Comparison of ENCODE assay signal across 9 cellular contexts in the genomic region with DNA sequence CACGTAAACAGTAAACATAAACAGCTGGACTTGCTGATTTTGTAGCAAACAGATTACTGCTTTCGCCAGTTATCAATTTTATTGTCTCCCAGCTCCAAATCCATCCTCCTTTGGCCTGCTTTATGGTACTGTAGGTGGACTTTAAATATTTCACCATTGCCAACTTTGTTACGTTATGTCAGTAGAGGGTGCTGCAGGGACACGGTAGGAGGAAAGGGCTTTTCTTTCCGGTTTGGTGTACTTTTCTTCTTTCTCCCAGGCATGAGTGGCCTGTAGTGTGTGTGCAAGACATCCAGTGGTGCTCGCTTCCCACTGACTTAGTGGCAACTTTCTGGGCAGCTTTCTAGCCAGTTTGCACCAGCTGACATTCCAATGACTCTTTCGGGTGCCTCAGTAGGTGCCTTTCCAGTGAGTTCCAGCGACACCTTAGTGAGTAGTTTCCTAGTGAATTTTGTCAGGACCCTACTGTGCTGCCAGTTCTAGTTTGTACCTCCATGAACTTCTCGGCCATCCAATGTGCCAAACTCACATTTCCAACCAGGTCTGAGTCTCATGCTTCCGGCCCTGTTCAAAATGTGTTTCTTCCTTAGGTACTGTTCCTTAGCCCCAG.
DNase-seq lines count a peak whose midpoint lies in the region; ATAC-seq, FAIRE-seq and TF ChIP-seq lines count a peak whose summit lies in the region.
"Had no signal": no experiment of that assay in that cellular context is flagged by ENCODE, and none has a peak within 500 bp of the region (broad histone marks: within the 10 kb centered on the region; RNA-seq: fewer than 3 reads in every experiment).

No MANE protein-coding gene starts in this region.

- 3% methylated on average over 10 of the region's 10 CpGs for WGBS in A549 (ENCODE audit: missing lambda C conversion rate)

- intact Hi-C loops in colonic mucosa (cut with DNase I): loop anchor here (5.0 kb wide), 2 partner anchors 449 to 1529 kb away; no protein-coding TSS in a partner anchor
- intact Hi-C loops in uterus (cut with DNase I; ENCODE audit: low total_unique reads): no loop called here

- H3K9ac ChIP-seq in colonic mucosa (ENCODE audit: low read depth in 2 of 2, low read length in 2 of 2): no peak overlapping the region

- H3K27ac ChIP-seq in A549 (no peak overlapping the region), colonic mucosa (no peak overlapping the region), uterus (no peak overlapping the region)

- no peak overlapping the region for H3K4me3 ChIP-seq in A549
- no peak overlapping the region for H3K4me3 ChIP-seq in colonic mucosa
- H3K4me3 ChIP-seq in retinal pigment epithelial cell (ENCODE audit: low read length): no peak overlapping the region
- H3K4me3 ChIP-seq in uterus: no peak overlapping the region

- TF ChIP-seq EP300 in A549 (IDR thresholded peaks at IDR 0.05): no peak

- FAIRE-seq in A549 (lab: Jason Lieb, UNC) (no peak), GM18507 (lab: Jason Lieb, UNC) (peak; percentile 70)
- FAIRE-seq: endometrium had no signal

- POLR2A ChIA-PET in A549 (lab: Yijun Ruan, JAX): no interaction called here

- TF ChIP-seq RAD21 in A549 (conservative IDR thresholded peaks at IDR 0.05 in 1 of 2, IDR thresholded peaks at IDR 0.05 in 1 of 2): peak; percentile 37 to 61; a peak in 3 of 5 replicates

- H3K27me3 ChIP-seq in colonic mucosa (no peaks in the 10 kb centered on the region), uterus (no peaks in the 10 kb centered on the region)

- H3K9me3 ChIP-seq in A549: no peaks in the 10 kb centered on the region; the same call in 2 of the 3 replicates
- H3K9me3 ChIP-seq in colonic mucosa: no peaks in the 10 kb centered on the region
- H3K9me3 ChIP-seq in uterus: no peaks in the 10 kb centered on the region

- TF ChIP-seq POLR2A in A549 (IDR thresholded peaks at IDR 0.05; ENCODE audit: low read length) (no peak), uterus (IDR thresholded peaks at IDR 0.05) (no peak)

- CTCF ChIA-PET in A549 (lab: Yijun Ruan, JAX): interaction anchor here (0.8 to 1.1 kb wide), 3 partner anchors 338 to 1528 kb away, joined by 3 read pairs; no protein-coding TSS in a partner anchor

- H3K36me3 ChIP-seq in colonic mucosa: no peaks in the 10 kb centered on the region
- no peaks in the 10 kb centered on the region for H3K36me3 ChIP-seq in uterus

- peak in 1 of 2 experiments; percentile 65; a peak in 4 of 6 replicates for ATAC-seq in A549
- ATAC-seq in HG03432 (IDR thresholded peaks at IDR 0.05; ENCODE audit: unreplicated experiment): peak; percentile 83

- TF ChIP-seq CTCF in A549 (IDR thresholded peaks at IDR 0.05) (peak; percentile 23; the same call in 1 of the 3 replicates), colonic mucosa (IDR thresholded peaks at IDR 0.05) (peak; percentile 35), retinal pigment epithelial cell (conservative IDR thresholded peaks at IDR 0.05; ENCODE audit: low read depth, low read length) (peak; percentile 67), uterus (IDR thresholded peaks at IDR 0.05) (no peak)

- H3K4me2 ChIP-seq in A549: no peak overlapping the region

- H3K4me1 ChIP-seq in A549 (no peaks in the 10 kb centered on the region), colonic mucosa (no peaks in the 10 kb centered on the region), uterus (no peaks in the 10 kb centered on the region)

- DNase-seq in A549 (ENCODE audit: low read depth in 1 of 2, low spot score in 1 of 2) (peak; percentile 3 to 31), GM18507 (ENCODE audit: extremely low spot score, insufficient read length, low read depth) (peak; percentile 4), NCI-H69 (lab: John Stamatoyannopoulos, UW) (peak; percentile 76), colonic mucosa (peak; percentile 26), retinal pigment epithelial cell (ENCODE audit: low read depth) (peak; percentile 15), uterus (no peak)
- no peak for DNase-seq in stimulated activated CD4-positive, alpha-beta T cell treated with anti-CD3 and anti-CD28 coated beads, Interleukin-2, amount 100 ng/mL, for 48 hours

TF ChIP-seq in A549, 52 proteins besides CTCF, POLR2A, EP300 and RAD21:
- TF ChIP-seq, protein P1, sequence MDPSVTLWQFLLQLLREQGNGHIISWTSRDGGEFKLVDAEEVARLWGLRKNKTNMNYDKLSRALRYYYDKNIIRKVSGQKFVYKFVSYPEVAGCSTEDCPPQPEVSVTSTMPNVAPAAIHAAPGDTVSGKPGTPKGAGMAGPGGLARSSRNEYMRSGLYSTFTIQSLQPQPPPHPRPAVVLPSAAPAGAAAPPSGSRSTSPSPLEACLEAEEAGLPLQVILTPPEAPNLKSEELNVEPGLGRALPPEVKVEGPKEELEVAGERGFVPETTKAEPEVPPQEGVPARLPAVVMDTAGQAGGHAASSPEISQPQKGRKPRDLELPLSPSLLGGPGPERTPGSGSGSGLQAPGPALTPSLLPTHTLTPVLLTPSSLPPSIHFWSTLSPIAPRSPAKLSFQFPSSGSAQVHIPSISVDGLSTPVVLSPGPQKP (IDR thresholded peaks at IDR 0.05; ENCODE audit: low read depth, low read length): no peak
- TF ChIP-seq RARB (CRISPR knock-in tag; IDR thresholded peaks at IDR 0.05) (no peak), SMC3 (IDR thresholded peaks at IDR 0.05) (0 out of 3 replicates have a peak, but pooled peaks have one; percentile 12)

Comparison
In these comparisons a context has a peak if more than half of its experiments do, and no peak if none do; other contexts are left out.
1. DNase-seq: peak in A549 (2 of 2), GM18507 (single experiment), NCI-H69 (single experiment), colonic mucosa (single experiment) and retinal pigment epithelial cell (single experiment); none in stimulated activated CD4-positive, alpha-beta T cell treated with anti-CD3 and anti-CD28 coated beads, Interleukin-2, amount 100 ng/mL, for 48 hours (0 of 2) and uterus (0 of 2).
2. CTCF ChIP-seq: peak in A549 (single experiment), colonic mucosa (single experiment) and retinal pigment epithelial cell (single experiment); none in uterus (0 of 4).